In genomic region chr18:35818353-35818667, GRCh38 we compare ENCODE assay signal across 2 cellular contexts.
TF ChIP-seq lines count a peak whose summit lies in the region.

No MANE protein-coding gene starts in this region.

TF ChIP-seq in HepG2, 621 proteins besides CTCF, POLR2A, EP300 and RAD21 (continued from another document):
- TF ChIP-seq, protein P1, sequence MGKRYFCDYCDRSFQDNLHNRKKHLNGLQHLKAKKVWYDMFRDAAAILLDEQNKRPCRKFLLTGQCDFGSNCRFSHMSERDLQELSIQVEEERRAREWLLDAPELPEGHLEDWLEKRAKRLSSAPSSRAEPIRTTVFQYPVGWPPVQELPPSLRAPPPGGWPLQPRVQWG (CRISPR knock-in tag; IDR thresholded peaks at IDR 0.05; ENCODE audit: borderline replicate concordance, low read depth) = no peak
- TF ChIP-seq ZFAT (CRISPR knock-in tag; conservative IDR thresholded peaks at IDR 0.05) (no peak), ELF3 (CRISPR knock-in tag; IDR thresholded peaks at IDR 0.05) (no peak), ZNF430 (CRISPR knock-in tag; IDR thresholded peaks at IDR 0.05) (no peak), ZEB1 (IDR thresholded peaks at IDR 0.05; ENCODE audit: insufficient replicate concordance, low read depth) (no peak), PRDM15 (CRISPR knock-in tag; IDR thresholded peaks at IDR 0.05) (no peak), NCOA2 (CRISPR knock-in tag; IDR thresholded peaks at IDR 0.05) (no peak), ZNF746 (CRISPR knock-in tag; IDR thresholded peaks at IDR 0.05) (no peak)

TF ChIP-seq in WTC11, 78 proteins besides CTCF, POLR2A, EP300 and RAD21:
- TF ChIP-seq, protein P2, sequence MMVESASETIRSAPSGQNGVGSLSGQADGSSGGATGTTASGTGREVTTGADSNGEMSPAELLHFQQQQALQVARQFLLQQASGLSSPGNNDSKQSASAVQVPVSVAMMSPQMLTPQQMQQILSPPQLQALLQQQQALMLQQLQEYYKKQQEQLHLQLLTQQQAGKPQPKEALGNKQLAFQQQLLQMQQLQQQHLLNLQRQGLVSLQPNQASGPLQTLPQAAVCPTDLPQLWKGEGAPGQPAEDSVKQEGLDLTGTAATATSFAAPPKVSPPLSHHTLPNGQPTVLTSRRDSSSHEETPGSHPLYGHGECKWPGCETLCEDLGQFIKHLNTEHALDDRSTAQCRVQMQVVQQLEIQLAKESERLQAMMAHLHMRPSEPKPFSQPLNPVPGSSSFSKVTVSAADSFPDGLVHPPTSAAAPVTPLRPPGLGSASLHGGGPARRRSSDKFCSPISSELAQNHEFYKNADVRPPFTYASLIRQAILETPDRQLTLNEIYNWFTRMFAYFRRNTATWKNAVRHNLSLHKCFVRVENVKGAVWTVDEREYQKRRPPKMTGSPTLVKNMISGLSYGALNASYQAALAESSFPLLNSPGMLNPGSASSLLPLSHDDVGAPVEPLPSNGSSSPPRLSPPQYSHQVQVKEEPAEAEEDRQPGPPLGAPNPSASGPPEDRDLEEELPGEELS (CRISPR knock-in tag; IDR thresholded peaks at IDR 0.05) = no peak
- TF ChIP-seq ZNF423 (CRISPR knock-in tag; IDR thresholded peaks at IDR 0.05) = no peak
- TF ChIP-seq, protein P3, sequence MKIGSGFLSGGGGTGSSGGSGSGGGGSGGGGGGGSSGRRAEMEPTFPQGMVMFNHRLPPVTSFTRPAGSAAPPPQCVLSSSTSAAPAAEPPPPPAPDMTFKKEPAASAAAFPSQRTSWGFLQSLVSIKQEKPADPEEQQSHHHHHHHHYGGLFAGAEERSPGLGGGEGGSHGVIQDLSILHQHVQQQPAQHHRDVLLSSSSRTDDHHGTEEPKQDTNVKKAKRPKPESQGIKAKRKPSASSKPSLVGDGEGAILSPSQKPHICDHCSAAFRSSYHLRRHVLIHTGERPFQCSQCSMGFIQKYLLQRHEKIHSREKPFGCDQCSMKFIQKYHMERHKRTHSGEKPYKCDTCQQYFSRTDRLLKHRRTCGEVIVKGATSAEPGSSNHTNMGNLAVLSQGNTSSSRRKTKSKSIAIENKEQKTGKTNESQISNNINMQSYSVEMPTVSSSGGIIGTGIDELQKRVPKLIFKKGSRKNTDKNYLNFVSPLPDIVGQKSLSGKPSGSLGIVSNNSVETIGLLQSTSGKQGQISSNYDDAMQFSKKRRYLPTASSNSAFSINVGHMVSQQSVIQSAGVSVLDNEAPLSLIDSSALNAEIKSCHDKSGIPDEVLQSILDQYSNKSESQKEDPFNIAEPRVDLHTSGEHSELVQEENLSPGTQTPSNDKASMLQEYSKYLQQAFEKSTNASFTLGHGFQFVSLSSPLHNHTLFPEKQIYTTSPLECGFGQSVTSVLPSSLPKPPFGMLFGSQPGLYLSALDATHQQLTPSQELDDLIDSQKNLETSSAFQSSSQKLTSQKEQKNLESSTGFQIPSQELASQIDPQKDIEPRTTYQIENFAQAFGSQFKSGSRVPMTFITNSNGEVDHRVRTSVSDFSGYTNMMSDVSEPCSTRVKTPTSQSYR (CRISPR knock-in tag; IDR thresholded peaks at IDR 0.05) = no peak
- TF ChIP-seq FOXK1 (CRISPR knock-in tag; IDR thresholded peaks at IDR 0.05) = no peak
- no peak for TF ChIP-seq ATF1 (CRISPR knock-in tag; IDR thresholded peaks at IDR 0.05)
- no peak for TF ChIP-seq RELA (CRISPR knock-in tag; IDR thresholded peaks at IDR 0.05; ENCODE audit: borderline replicate concordance)
- TF ChIP-seq, protein P4, sequence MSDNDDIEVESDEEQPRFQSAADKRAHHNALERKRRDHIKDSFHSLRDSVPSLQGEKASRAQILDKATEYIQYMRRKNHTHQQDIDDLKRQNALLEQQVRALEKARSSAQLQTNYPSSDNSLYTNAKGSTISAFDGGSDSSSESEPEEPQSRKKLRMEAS (CRISPR knock-in tag; IDR thresholded peaks at IDR 0.05) = no peak
- no peak for TF ChIP-seq ZNF396 (CRISPR knock-in tag; IDR thresholded peaks at IDR 0.05; ENCODE audit: borderline replicate concordance)
- no peak for TF ChIP-seq ELF4 (CRISPR knock-in tag; IDR thresholded peaks at IDR 0.05; ENCODE audit: low read depth)
- TF ChIP-seq JAZF1 (CRISPR knock-in tag; IDR thresholded peaks at IDR 0.05) = no peak
- no peak for TF ChIP-seq CBFB (CRISPR knock-in tag; IDR thresholded peaks at IDR 0.05; ENCODE audit: low read depth)
- TF ChIP-seq ZNF232 (CRISPR knock-in tag; IDR thresholded peaks at IDR 0.05) = no peak
